In the genomic region with DNA sequence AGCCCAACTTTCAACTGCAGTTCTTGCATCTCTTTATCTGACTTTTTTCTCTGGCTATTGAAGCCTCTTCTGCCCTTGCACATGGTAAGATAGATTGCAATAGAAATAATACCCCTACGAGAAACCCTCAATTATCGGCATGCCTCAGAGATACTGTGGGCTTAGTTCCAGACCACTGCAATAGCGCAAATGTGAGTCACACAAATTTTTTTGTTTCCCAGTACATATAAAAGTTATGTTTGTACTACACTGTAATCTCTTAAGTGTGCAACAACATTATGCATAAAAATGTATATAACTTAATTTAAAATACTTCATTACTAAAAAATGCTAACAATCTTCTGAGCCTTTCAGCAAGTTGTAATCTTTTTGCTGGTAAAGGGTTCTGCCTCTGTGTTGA, we compare ENCODE assay signal across 17 cellular contexts.
A peak's percentile ranks its signal among the peaks of the same experiment; 100 is the strongest.
DNase-seq lines count a peak whose midpoint lies in the region; ATAC-seq and TF ChIP-seq lines count a peak whose summit lies in the region.
"Had no signal": no experiment of that assay in that cellular context is flagged by ENCODE, and none has a peak within 500 bp of the region (broad histone marks: within the 10 kb centered on the region; RNA-seq: fewer than 3 reads in every experiment).

No MANE protein-coding gene starts in this region.

- H3K27me3 Mint-ChIP-seq in activated T-helper 2 cell treated with anti-CD3 and anti-CD28 coated beads, Interferon-gamma antibody, Interleukin-2, Interleukin-4, amounts not matched to agents 10 μg/mL and 5 μg/mL and 100 μg/mL, durations not matched to agents 14 hours and 24 hours and 36 hours (ENCODE audit: low read depth), result no peaks in the 10 kb centered on the region
- H3K27me3 Mint-ChIP-seq: dendritic cell treated with granulocyte-macrophage colony-stimulating factor and Interleukin-4, amounts not matched to agents 40 ng/mL and 50 ng/mL, for 4 days had no signal

- no peak; the same call in 1 of the 2 replicates for TF ChIP-seq RAD21 in SK-N-SH (IDR thresholded peaks at IDR 0.05; ENCODE audit: low read length)

- H4K20me1 ChIP-seq in SK-N-SH (ENCODE audit: insufficient read depth), result no peaks in the 10 kb centered on the region

- H3K9ac ChIP-seq in SK-N-SH, result no peak overlapping the region

- H3K27ac Mint-ChIP-seq in activated T-helper 2 cell treated with anti-CD3 and anti-CD28 coated beads, Interferon-gamma antibody, Interleukin-2, Interleukin-4, amounts not matched to agents 10 μg/mL and 5 μg/mL and 100 μg/mL, durations not matched to agents 14 hours and 24 hours and 36 hours, result no peak overlapping the region
- H3K27ac Mint-ChIP-seq: dendritic cell treated with granulocyte-macrophage colony-stimulating factor and Interleukin-4, amounts not matched to agents 40 ng/mL and 50 ng/mL, for 4 days; H9; nephron progenitor cell had no signal

- H3K36me3 ChIP-seq in SK-N-SH (replicated peaks in 1 of 2; ENCODE audit: control insufficient read depth in 1 of 2, insufficient read depth in 2 of 2, low read length in 1 of 2), result no peaks in the 10 kb centered on the region
- H3K36me3 ChIP-seq: right atrium auricular region had no signal

- no peak overlapping the region for H3K4me3 Mint-ChIP-seq in activated T-helper 2 cell treated with anti-CD3 and anti-CD28 coated beads, Interferon-gamma antibody, Interleukin-2, Interleukin-4, amounts not matched to agents 10 μg/mL and 5 μg/mL and 100 μg/mL, durations not matched to agents 14 hours and 24 hours and 36 hours (ENCODE audit: low read depth)
- H3K4me3 Mint-ChIP-seq: activated T-cell treated with anti-CD3 and anti-CD28 coated beads, Interleukin-2, amount 50 U/mL, for 4 hours; dendritic cell treated with granulocyte-macrophage colony-stimulating factor and Interleukin-4, amounts not matched to agents 40 ng/mL and 50 ng/mL, for 4 days; H9; nephron progenitor cell had no signal

- H3K9me2 ChIP-seq in SK-N-SH, result no peaks in the 10 kb centered on the region

- intact Hi-C loops in head of caudate nucleus (cut with DNase I), result no loop called here
- intact Hi-C loops in activated T-helper 2 cell treated with anti-CD3 and anti-CD28 coated beads, Interferon-gamma antibody, Interleukin-2, Interleukin-4, amounts not matched to agents 10 μg/mL and 5 μg/mL and 100 μg/mL, durations not matched to agents 14 hours and 24 hours and 36 hours (cut with micrococcal nuclease), result no loop called here

- no peaks in the 10 kb centered on the region for H3K36me3 Mint-ChIP-seq in activated T-helper 2 cell treated with anti-CD3 and anti-CD28 coated beads, Interferon-gamma antibody, Interleukin-2, Interleukin-4, amounts not matched to agents 10 μg/mL and 5 μg/mL and 100 μg/mL, durations not matched to agents 14 hours and 24 hours and 36 hours (ENCODE audit: low read depth)

- H3K79me2 ChIP-seq in SK-N-SH (ENCODE audit: insufficient read depth), result no peaks in the 10 kb centered on the region

- H3K9me3 Mint-ChIP-seq in activated T-helper 2 cell treated with anti-CD3 and anti-CD28 coated beads, Interferon-gamma antibody, Interleukin-2, Interleukin-4, amounts not matched to agents 10 μg/mL and 5 μg/mL and 100 μg/mL, durations not matched to agents 14 hours and 24 hours and 36 hours, result no peaks in the 10 kb centered on the region
- H3K9me3 Mint-ChIP-seq: activated T-cell treated with anti-CD3 and anti-CD28 coated beads, Interleukin-2, amount 50 U/mL, for 4 hours; dendritic cell treated with granulocyte-macrophage colony-stimulating factor and Interleukin-4, amounts not matched to agents 40 ng/mL and 50 ng/mL, for 4 days; H9; nephron progenitor cell had no signal

- peak in 1 of 2 experiments; percentile 79; a peak in 1 of 4 replicates for TF ChIP-seq EP300 in SK-N-SH (IDR thresholded peaks at IDR 0.05; ENCODE audit: borderline replicate concordance in 1 of 2, low read depth in 1 of 2, low read length in 1 of 2)

- peaks cover 17% of the 10 kb centered on the region for H3F3A ChIP-seq in SK-N-SH (replicated peaks; ENCODE audit: insufficient read depth)

- no peak overlapping the region for H2AFZ ChIP-seq in SK-N-SH (ENCODE audit: low read depth)

- TF ChIP-seq CTCF in SK-N-SH (IDR thresholded peaks at IDR 0.05), result no peak
- no peak for TF ChIP-seq CTCF in fibroblast of the aortic adventitia (IDR thresholded peaks at IDR 0.05; ENCODE audit: insufficient read depth, low read length)

- CTCF ChIA-PET in SK-N-SH (lab: Yijun Ruan, JAX), result no interaction called here

- no peaks in the 10 kb centered on the region for H3K4me1 Mint-ChIP-seq in activated T-helper 2 cell treated with anti-CD3 and anti-CD28 coated beads, Interferon-gamma antibody, Interleukin-2, Interleukin-4, amounts not matched to agents 10 μg/mL and 5 μg/mL and 100 μg/mL, durations not matched to agents 14 hours and 24 hours and 36 hours (ENCODE audit: low read depth)
- H3K4me1 Mint-ChIP-seq: H9 had no signal

- ATAC-seq in GM18858 (IDR thresholded peaks at IDR 0.05; ENCODE audit: unreplicated experiment) (no peak), GM19397 (IDR thresholded peaks at IDR 0.05; ENCODE audit: unreplicated experiment) (no peak)
- ATAC-seq: A549; activated T-cell treated with anti-CD3 and anti-CD28 coated beads, Interleukin-2, amount 50 U/mL, for 4 hours had no signal

- 11% methylated on average over 3 of the region's 3 CpGs for WGBS in SK-N-SH (ENCODE audit: low lambda C conversion rate)

- peaks cover 0 to 21% of the 10 kb centered on the region in 2 experiments; a peak in 2 of 4 replicates for H3K4me1 ChIP-seq in SK-N-SH (ENCODE audit: control insufficient read depth in 1 of 2, insufficient read depth in 2 of 2, low read depth in 1 of 2, low read length in 1 of 2)
- H3K4me1 ChIP-seq: A549, right atrium auricular region had no signal

- peak; percentile 35 for DNase-seq in A172 (ENCODE audit: low spot score)
- peak; percentile 46 for DNase-seq in GM04504 (ENCODE audit: low read depth)
- no peak for DNase-seq in SK-N-SH
- DNase-seq in fibroblast of the aortic adventitia (ENCODE audit: low read depth), result peak; percentile 66
- DNase-seq in head of caudate nucleus, result no peak
- DNase-seq in activated T-helper 2 cell treated with anti-CD3 and anti-CD28 coated beads, Interferon-gamma antibody, Interleukin-2, Interleukin-4, amounts not matched to agents 10 μg/mL and 5 μg/mL and 100 μg/mL, durations not matched to agents 14 hours and 24 hours and 36 hours (ENCODE audit: low spot score), result no peak
- DNase-seq: activated T-cell treated with anti-CD3 and anti-CD28 coated beads, Interleukin-2, amount 50 U/mL, for 4 hours; H9; NCI-H2029 treated with DMSO at 0.1 percent for 48 hours; NCI-H774; nephron progenitor cell; stimulated activated CD4-positive, alpha-beta T cell treated with anti-CD3 and anti-CD28 coated beads, Interleukin-4, amount 100 ng/mL, for 4 hours had no signal

- peak overlapping the region; percentile 13; the same call in 1 of the 2 replicates for H3K4me2 ChIP-seq in SK-N-SH
- H3K4me2 ChIP-seq: A549 had no signal

- H3K27me3 ChIP-seq in SK-N-SH (ENCODE audit: insufficient read depth), result no peaks in the 10 kb centered on the region
- H3K27me3 ChIP-seq: right atrium auricular region had no signal

- H3K27ac ChIP-seq in SK-N-SH (ENCODE audit: low read depth in 2 of 2, low read length in 1 of 2), result peak overlapping the region in 1 of 2 experiments; percentile 47; a peak in 3 of 4 replicates
- H3K27ac ChIP-seq: A549, right atrium auricular region had no signal

- POLR2A ChIA-PET in SK-N-SH (lab: Yijun Ruan, JAX), result no interaction called here

- H3K4me3 ChIP-seq in SK-N-SH (ENCODE audit: low read depth in 2 of 2, low read length in 1 of 2) (no peak overlapping the region), fibroblast of the aortic adventitia (ENCODE audit: low read depth, low read length) (no peak overlapping the region)
- H3K4me3 ChIP-seq: A549, right atrium auricular region had no signal

- H3K9me3 ChIP-seq in SK-N-SH, result no peaks in the 10 kb centered on the region
- H3K9me3 ChIP-seq: A549, right atrium auricular region had no signal

TF ChIP-seq in SK-N-SH, 30 proteins besides CTCF, POLR2A, EP300 and RAD21 (continues in another document):
- TF ChIP-seq TCF12 (IDR thresholded peaks at IDR 0.05) (peak; percentile 71), MEF2A (IDR thresholded peaks at IDR 0.05; ENCODE audit: borderline replicate concordance, low read depth) (no peak), TEAD4 (IDR thresholded peaks at IDR 0.05; ENCODE audit: borderline replicate concordance, insufficient read depth) (peak; percentile 40; the same call in 1 of the 2 replicates), MXI1 (IDR thresholded peaks at IDR 0.05; ENCODE audit: low read depth, low read length) (no peak), SIN3A (IDR thresholded peaks at IDR 0.05; ENCODE audit: borderline replicate concordance, low read depth, low read length) (no peak), FOXM1 (IDR thresholded peaks at IDR 0.05; ENCODE audit: low read depth) (no peak), ELF1 (IDR thresholded peaks at IDR 0.05) (no peak), JUND (IDR thresholded peaks at IDR 0.05) (peak; percentile 76), GATA2 (CRISPR knock-in tag; IDR thresholded peaks at IDR 0.05) (no peak), NRF1 (IDR thresholded peaks at IDR 0.05; ENCODE audit: low read depth, low read length) (no peak)
- TF ChIP-seq, protein P1, sequence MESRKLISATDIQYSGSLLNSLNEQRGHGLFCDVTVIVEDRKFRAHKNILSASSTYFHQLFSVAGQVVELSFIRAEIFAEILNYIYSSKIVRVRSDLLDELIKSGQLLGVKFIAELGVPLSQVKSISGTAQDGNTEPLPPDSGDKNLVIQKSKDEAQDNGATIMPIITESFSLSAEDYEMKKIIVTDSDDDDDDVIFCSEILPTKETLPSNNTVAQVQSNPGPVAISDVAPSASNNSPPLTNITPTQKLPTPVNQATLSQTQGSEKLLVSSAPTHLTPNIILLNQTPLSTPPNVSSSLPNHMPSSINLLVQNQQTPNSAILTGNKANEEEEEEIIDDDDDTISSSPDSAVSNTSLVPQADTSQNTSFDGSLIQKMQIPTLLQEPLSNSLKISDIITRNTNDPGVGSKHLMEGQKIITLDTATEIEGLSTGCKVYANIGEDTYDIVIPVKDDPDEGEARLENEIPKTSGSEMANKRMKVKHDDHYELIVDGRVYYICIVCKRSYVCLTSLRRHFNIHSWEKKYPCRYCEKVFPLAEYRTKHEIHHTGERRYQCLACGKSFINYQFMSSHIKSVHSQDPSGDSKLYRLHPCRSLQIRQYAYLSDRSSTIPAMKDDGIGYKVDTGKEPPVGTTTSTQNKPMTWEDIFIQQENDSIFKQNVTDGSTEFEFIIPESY (IDR thresholded peaks at IDR 0.05; ENCODE audit: borderline replicate concordance, low read depth), result no peak
- TF ChIP-seq, protein P2, sequence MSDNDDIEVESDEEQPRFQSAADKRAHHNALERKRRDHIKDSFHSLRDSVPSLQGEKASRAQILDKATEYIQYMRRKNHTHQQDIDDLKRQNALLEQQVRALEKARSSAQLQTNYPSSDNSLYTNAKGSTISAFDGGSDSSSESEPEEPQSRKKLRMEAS (IDR thresholded peaks at IDR 0.05; ENCODE audit: low read depth), result peak; percentile 63

Comparison
In these comparisons a context has a peak if more than half of its experiments do, and no peak if none do; other contexts are left out.
1. DNase-seq: peak in A172 (single experiment), GM04504 (single experiment) and fibroblast of the aortic adventitia (single experiment); none in SK-N-SH (single experiment), head of caudate nucleus (0 of 42) and activated T-helper 2 cell treated with anti-CD3 and anti-CD28 coated beads, Interferon-gamma antibody, Interleukin-2, Interleukin-4, amounts not matched to agents 10 μg/mL and 5 μg/mL and 100 μg/mL, durations not matched to agents 14 hours and 24 hours and 36 hours (single experiment).